In the genomic region with DNA sequence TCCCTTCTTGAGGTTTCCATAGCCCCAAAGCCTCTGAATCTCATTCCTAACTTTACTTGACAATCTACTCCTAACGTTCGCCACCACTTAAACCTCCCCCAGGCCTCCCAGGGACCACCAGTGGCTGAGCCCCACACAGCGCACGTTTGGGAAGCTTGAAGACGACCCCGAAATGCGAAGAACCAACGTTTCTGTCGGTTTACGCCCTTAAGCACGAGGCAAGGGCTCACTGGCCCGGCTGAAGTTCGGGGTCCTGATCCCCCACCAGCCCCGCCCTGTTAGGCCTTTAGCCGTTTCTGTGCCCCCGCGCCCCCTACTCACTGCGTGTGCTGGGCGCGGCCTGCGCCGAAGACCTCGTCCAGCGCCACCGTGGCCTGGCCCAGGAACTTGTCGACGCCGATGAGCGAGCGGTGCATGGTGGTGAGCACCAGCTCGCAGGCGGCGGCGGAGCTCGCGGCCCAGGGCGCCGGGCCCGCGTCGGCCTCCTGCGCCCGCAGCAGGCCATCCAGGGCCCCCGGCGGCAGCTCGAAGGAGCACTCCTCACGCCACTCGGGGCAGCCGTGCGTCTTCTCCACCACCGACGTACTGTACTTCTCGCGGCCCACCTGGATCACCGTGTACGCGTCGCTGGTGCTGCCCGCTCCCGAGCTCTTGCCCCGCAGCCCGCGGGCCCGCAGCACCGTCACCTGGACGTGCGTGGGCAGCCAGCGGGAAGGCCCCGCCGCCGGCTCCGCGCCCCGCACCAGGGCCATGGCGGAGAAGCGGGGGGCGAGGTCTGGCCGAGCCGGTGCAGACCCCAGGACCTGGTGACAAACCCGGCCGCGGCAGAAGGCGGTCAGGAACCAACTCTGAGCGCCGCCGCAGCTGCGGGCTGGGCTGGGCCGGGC, we compare ENCODE assay signal across 8 cellular contexts. TPM values are rescaled to one million over a fixed set of nuclear protein-coding genes. Genes with fewer than 3 reads are reported as not detected.
DNase-seq lines count a peak whose midpoint lies in the region; ATAC-seq and TF ChIP-seq lines count a peak whose summit lies in the region.

No MANE protein-coding gene starts in this region.

- intact Hi-C loops in lower lobe of right lung (cut with DNase I) = no loop called here

- H3K9me3 ChIP-seq in lower lobe of right lung (no peaks in the 10 kb centered on the region), subcutaneous abdominal adipose tissue (ENCODE audit: control insufficient read depth in 5 of 5, low read length in 5 of 5) (no peaks in the 10 kb centered on the region)

- peak overlapping the region; percentile 22 to 88 (median 82) for H3K9ac ChIP-seq in subcutaneous abdominal adipose tissue (ENCODE audit: low read length in 5 of 5)

- ATAC-seq in HG03095 (IDR thresholded peaks at IDR 0.05; ENCODE audit: unreplicated experiment) = peak; percentile 16
- peak; percentile 40 to 57 (median 46) for ATAC-seq in T-cell (replicated peaks in 1 of 4)
- ATAC-seq in lower lobe of right lung = peak; percentile 55 to 65

- CTCF ChIA-PET in T-cell (lab: Charles Lee) = interaction anchor here (0.6 to 1.7 kb wide), 3 partner anchors 26 to 52 kb away, joined by 3 to 5 read pairs (median 3); no protein-coding TSS in a partner anchor

- peak overlapping the region; percentile 89 for H3K4me3 ChIP-seq in lower lobe of right lung
- peak overlapping the region; percentile 73 to 88 (median 78) for H3K4me3 ChIP-seq in subcutaneous abdominal adipose tissue (ENCODE audit: low read depth in 1 of 5, low read length in 5 of 5)

- no peaks in the 10 kb centered on the region for H3K9me3 Mint-ChIP-seq in T-cell

- peak overlapping the region; percentile 80 to 86 (median 80) for H3K4me3 Mint-ChIP-seq in T-cell

- peak overlapping the region; percentile 68 to 69 for H3K27ac Mint-ChIP-seq in T-cell

- H3K4me1 ChIP-seq in lower lobe of right lung (peaks cover 47% of the 10 kb centered on the region), subcutaneous abdominal adipose tissue (ENCODE audit: control insufficient read depth in 5 of 5, insufficient read depth in 5 of 5, low read length in 5 of 5) (peaks cover 2 to 42% (median 36%) of the 10 kb centered on the region in 5 donors)

- POLR2A ChIA-PET in T-cell (lab: Charles Lee) = interaction anchor here in 1 of 2 donors (0.8 kb wide), 1 partner anchor 17 kb away, joined by 3 read pairs; no protein-coding TSS in a partner anchor

- no peaks in the 10 kb centered on the region for H3K36me3 ChIP-seq in lower lobe of right lung
- no peaks in the 10 kb centered on the region for H3K36me3 ChIP-seq in subcutaneous abdominal adipose tissue (ENCODE audit: control insufficient read depth in 5 of 5, insufficient read depth in 5 of 5, low read length in 5 of 5)

- peak in 4 of 6 experiments; percentile 35 to 64 (median 44) for DNase-seq in stimulated activated naive CD4-positive, alpha-beta T cell (lab: John Stamatoyannopoulos, UW)
- DNase-seq in stimulated activated naive CD4-positive, alpha-beta T cell treated with Interleukin-2 at 50 U/mL for 16 hours (lab: John Stamatoyannopoulos, UW) = no peak
- DNase-seq in T-cell (peak in 19 of 34 experiments; percentile 1 to 41 (median 19)), dermis blood vessel endothelial cell (peak; percentile 68), lower lobe of right lung (peak; percentile 60), NCI-H2029 treated with DMSO at 0.1 percent for 48 hours (lab: John Stamatoyannopoulos, UW) (no peak)

- peaks cover 25 to 46% (median 28%) of the 10 kb centered on the region in 3 donors for H3K4me1 Mint-ChIP-seq in T-cell

- TF ChIP-seq CTCF in lower lobe of right lung (IDR thresholded peaks at IDR 0.05) = no peak

- H3K27me3 ChIP-seq in lower lobe of right lung (ENCODE audit: low read depth) = no peaks in the 10 kb centered on the region
- no peaks in the 10 kb centered on the region for H3K27me3 ChIP-seq in subcutaneous abdominal adipose tissue (ENCODE audit: control insufficient read depth in 5 of 5, insufficient read depth in 4 of 5, low read length in 5 of 5)

- H3K27me3 Mint-ChIP-seq in T-cell = no peaks in the 10 kb centered on the region

- no peaks in the 10 kb centered on the region for H3K36me3 Mint-ChIP-seq in T-cell

- H3K27ac ChIP-seq in lower lobe of right lung = peak overlapping the region; percentile 83
- H3K27ac ChIP-seq in subcutaneous abdominal adipose tissue (ENCODE audit: low read depth, low read length) = peak overlapping the region; percentile 41

RNA-seq across cellular contexts. Expression of a gene that starts 0.5 kb away (rescaled TPM):
- 10 to 100 TPM in 4 of 5 donors, 1 to 10 TPM in 1; 7.9 to 15.2 (median 11.0) TPM for total RNA-seq in T-cell
- 66.0 and 103 TPM in 2 replicates for total RNA-seq in dermis blood vessel endothelial cell
- 20.6 TPM for total RNA-seq in lower lobe of right lung

RNA-seq across cellular contexts. Expression of a gene that starts 40.8 kb away (rescaled TPM):
- total RNA-seq in T-cell (10 to 100 TPM in 2 of 5 donors, 1 to 10 TPM in 3; 6.3 to 14.2 (median 9.7) TPM), dermis blood vessel endothelial cell (16.3 and 16.5 TPM in 2 replicates), lower lobe of right lung (15.4 TPM)

Comparison
In these comparisons a context has a peak if more than half of its experiments do, and no peak if none do; other contexts are left out.
1. DNase-seq: peak in stimulated activated naive CD4-positive, alpha-beta T cell (4 of 6), T-cell (19 of 34), dermis blood vessel endothelial cell (single experiment) and lower lobe of right lung (single experiment); none in stimulated activated naive CD4-positive, alpha-beta T cell treated with Interleukin-2 at 50 U/mL for 16 hours (single experiment) and NCI-H2029 treated with DMSO at 0.1 percent for 48 hours (single experiment).
2. Peak in every context shown above with its lines, with median percentiles within 50 percentile points of each other: ATAC-seq.